Comparison of ENCODE assay signal across 27 cellular contexts in the genomic region with DNA sequence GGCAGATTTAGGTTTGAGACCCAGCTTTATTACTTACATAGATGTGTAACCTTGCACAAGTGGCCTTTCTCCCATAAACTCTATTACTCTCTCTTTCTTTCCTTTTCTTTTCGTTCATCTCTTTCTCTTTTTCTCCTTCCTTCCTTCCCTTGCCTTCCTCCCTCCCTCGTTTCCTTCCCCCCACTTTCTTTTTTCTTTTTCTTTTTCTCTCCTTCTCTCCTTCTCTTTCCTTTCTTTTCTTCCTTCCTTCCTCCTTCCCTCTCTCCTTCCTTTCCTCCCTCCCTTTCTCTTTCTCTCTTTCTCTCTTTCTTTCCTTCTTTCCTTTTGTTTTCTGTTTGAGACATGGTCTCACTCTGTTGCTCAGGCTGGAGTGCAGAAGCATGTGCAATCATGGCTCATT.
DNase-seq lines count a peak whose midpoint lies in the region; TF ChIP-seq lines count a peak whose summit lies in the region.
"Had no signal": no experiment of that assay in that cellular context is flagged by ENCODE, and none has a peak within 500 bp of the region (broad histone marks: within the 10 kb centered on the region; RNA-seq: fewer than 3 reads in every experiment).

No MANE protein-coding gene starts in this region.

- no peak overlapping the region for H3K27ac ChIP-seq in HEK293 (ENCODE audit: extremely low read depth, low read depth, low read length)
- H3K27ac ChIP-seq: 22Rv1; A549; BLaER1; BLaER1 treated with 17β-estradiol and CSF1 and Interleukin-3, amounts not matched to agents 10 nM and 100 nM; C4-2B had no signal

- H3K9me3 ChIP-seq in HEK293 (ENCODE audit: control insufficient read depth, insufficient read depth, low read depth, low read length): no peaks in the 10 kb centered on the region
- H3K9me3 ChIP-seq: A549, BE2C, BLaER1, Caco-2 had no signal

- no peaks in the 10 kb centered on the region for H3K36me3 ChIP-seq in HEK293 (ENCODE audit: control insufficient read depth in 2 of 2, insufficient read depth in 1 of 2, low read length in 2 of 2)
- H3K36me3 ChIP-seq: BE2C; BLaER1; BLaER1 treated with 17β-estradiol and CSF1 and Interleukin-3, amounts not matched to agents 10 nM and 100 nM had no signal

- no peak for TF ChIP-seq CTCF in HEK293 (tag by site-specific recombination; IDR thresholded peaks at IDR 0.05)

- no peaks in the 10 kb centered on the region for H3K4me1 ChIP-seq in HEK293 (ENCODE audit: control insufficient read depth, insufficient read depth, low read length)
- H3K4me1 ChIP-seq: A549; BE2C; BLaER1; BLaER1 treated with 17β-estradiol and CSF1 and Interleukin-3, amounts not matched to agents 10 nM and 100 nM; Caco-2 had no signal

- CTCF ChIA-PET in HEK293 (lab: Yijun Ruan, JAX): no interaction called here

- DNase-seq in globus pallidus (ENCODE audit: low spot score): no peak
- DNase-seq: 8988T; ACHN; AML-193; BE2C; C1 segment of cervical spinal cord; Caco-2; Calu3; CD4-positive, alpha-beta memory T cell; CD4-positive, alpha-beta T cell; CD4-positive, CD25-positive, alpha-beta regulatory T cell; CD8-positive, alpha-beta memory T cell; CD8-positive, alpha-beta T cell; COR-L47; DMS 273 treated with DMSO at 0.1 percent for 48 hours; DMS153; DMS53; DMS79; DMS79 treated with DMSO at 0.1 percent for 48 hours; DND-41; EL had no signal

- H3K4me3 ChIP-seq in HEK293 (ENCODE audit: low read depth, low read length): no peak overlapping the region
- H3K4me3 ChIP-seq: A549; BLaER1; BLaER1 treated with 17β-estradiol and CSF1 and Interleukin-3, amounts not matched to agents 10 nM and 100 nM had no signal

- POLR2A ChIA-PET in HEK293 (lab: Yijun Ruan, JAX): no interaction called here

TF ChIP-seq in HEK293, 187 proteins besides CTCF, POLR2A, EP300 and RAD21:
- TF ChIP-seq, protein P1, sequence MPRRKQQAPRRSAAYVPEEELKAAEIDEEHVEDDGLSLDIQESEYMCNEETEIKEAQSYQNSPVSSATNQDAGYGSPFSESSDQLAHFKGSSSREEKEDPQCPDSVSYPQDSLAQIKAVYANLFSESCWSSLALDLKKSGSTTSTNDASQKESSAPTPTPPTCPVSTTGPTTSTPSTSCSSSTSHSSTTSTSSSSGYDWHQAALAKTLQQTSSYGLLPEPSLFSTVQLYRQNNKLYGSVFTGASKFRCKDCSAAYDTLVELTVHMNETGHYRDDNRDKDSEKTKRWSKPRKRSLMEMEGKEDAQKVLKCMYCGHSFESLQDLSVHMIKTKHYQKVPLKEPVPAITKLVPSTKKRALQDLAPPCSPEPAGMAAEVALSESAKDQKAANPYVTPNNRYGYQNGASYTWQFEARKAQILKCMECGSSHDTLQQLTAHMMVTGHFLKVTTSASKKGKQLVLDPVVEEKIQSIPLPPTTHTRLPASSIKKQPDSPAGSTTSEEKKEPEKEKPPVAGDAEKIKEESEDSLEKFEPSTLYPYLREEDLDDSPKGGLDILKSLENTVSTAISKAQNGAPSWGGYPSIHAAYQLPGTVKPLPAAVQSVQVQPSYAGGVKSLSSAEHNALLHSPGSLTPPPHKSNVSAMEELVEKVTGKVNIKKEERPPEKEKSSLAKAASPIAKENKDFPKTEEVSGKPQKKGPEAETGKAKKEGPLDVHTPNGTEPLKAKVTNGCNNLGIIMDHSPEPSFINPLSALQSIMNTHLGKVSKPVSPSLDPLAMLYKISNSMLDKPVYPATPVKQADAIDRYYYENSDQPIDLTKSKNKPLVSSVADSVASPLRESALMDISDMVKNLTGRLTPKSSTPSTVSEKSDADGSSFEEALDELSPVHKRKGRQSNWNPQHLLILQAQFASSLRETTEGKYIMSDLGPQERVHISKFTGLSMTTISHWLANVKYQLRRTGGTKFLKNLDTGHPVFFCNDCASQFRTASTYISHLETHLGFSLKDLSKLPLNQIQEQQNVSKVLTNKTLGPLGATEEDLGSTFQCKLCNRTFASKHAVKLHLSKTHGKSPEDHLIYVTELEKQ (tag by site-specific recombination; IDR thresholded peaks at IDR 0.05; ENCODE audit: borderline replicate concordance): no peak
- TF ChIP-seq PRDM1 (tag by site-specific recombination; IDR thresholded peaks at IDR 0.05) (peak; percentile 97), MYNN (tag by site-specific recombination; IDR thresholded peaks at IDR 0.05; ENCODE audit: borderline replicate concordance) (no peak)
